ENCODE assay signal across 8 cellular contexts in genomic region chr7:44847509-44847919, GRCh38. TPM values are rescaled to one million over a fixed set of nuclear protein-coding genes. Genes with fewer than 3 reads are reported as not detected.
A peak's percentile ranks its signal among the peaks of the same experiment; 100 is the strongest.
DNase-seq lines count a peak whose midpoint lies in the region; ATAC-seq and TF ChIP-seq lines count a peak whose summit lies in the region.

No MANE protein-coding gene starts in this region.

- DNase-seq in ELR (ENCODE audit: low read depth) (peak; percentile 90), H4 (ENCODE audit: low spot score) (peak; percentile 86), Kasumi-1 (lab: John Stamatoyannopoulos, UW) (peak; percentile 92), SJSA1 (ENCODE audit: low read depth in 1 of 2, low spot score in 2 of 2) (peak; percentile 86 to 90), glomerular visceral epithelial cell (ENCODE audit: extremely low spot score) (peak; percentile 82), omental fat pad (ENCODE audit: low spot score) (peak; percentile 74)
- peak; percentile 87 for DNase-seq in activated naive CD4-positive, alpha-beta T cell treated with anti-CD3 and anti-CD28 coated beads, Interleukin-2, amount 50 U/mL, for 16 hours

- ATAC-seq in omental fat pad (ENCODE audit: low FRiP score), result peak; percentile 93

- H3K27me3 ChIP-seq in SJSA1 (replicated peaks), result no peaks in the 10 kb centered on the region

- H3K36me3 ChIP-seq in SJSA1, result peaks cover 9% of the 10 kb centered on the region

- peaks cover 32% of the 10 kb centered on the region for H3K4me1 ChIP-seq in SJSA1 (replicated peaks)

- peak in 2 of 3 donors; percentile 22 to 89 for TF ChIP-seq CTCF in omental fat pad (IDR thresholded peaks at IDR 0.05)

- peak overlapping the region; percentile 85 for H3K4me3 ChIP-seq in SJSA1

- H3K9me3 ChIP-seq in SJSA1 (replicated peaks), result no peaks in the 10 kb centered on the region

- H3K27ac ChIP-seq in SJSA1 (peak overlapping the region; percentile 93), temporal lobe (ENCODE audit: low read depth, low read length) (peak overlapping the region; percentile 83)

RNA-seq across cellular contexts. Expression of gene H2AZ2, which starts 0.4 kb away (rescaled TPM):
- 875 and 937 TPM in 2 replicates for total RNA-seq in H4 (2014; rRNA removed; shearing (Covaris generic))
- total RNA-seq in SJSA1 (2014; rRNA removed; shearing (Covaris generic)), result 436 and 536 TPM in 2 replicates
- 100 to 1,000 TPM in 1 of 4 donors, 10 to 100 TPM in 3; 94.1 to 116 (median 97.9) TPM for total RNA-seq in omental fat pad
- 177 TPM for total RNA-seq in temporal lobe

RNA-seq across cellular contexts. Expression of gene PURB, which starts 37.8 kb away (rescaled TPM):
- 19.8 and 21.1 TPM in 2 replicates for total RNA-seq in H4 (2014; rRNA removed; shearing (Covaris generic))
- total RNA-seq in SJSA1 (2014; rRNA removed; shearing (Covaris generic)), result 10.4 and 23.0 TPM in 2 replicates
- total RNA-seq in omental fat pad (10 to 100 TPM; 20.9 to 32.1 (median 24.2) TPM), temporal lobe (37.6 TPM)

RNA-seq across cellular contexts. Expression of gene PPIA, which starts 51.0 kb away (rescaled TPM):
- 13,857 and 15,820 TPM in 2 replicates for total RNA-seq in H4 (2014; rRNA removed; shearing (Covaris generic))
- 5,630 and 5,683 TPM in 2 replicates for total RNA-seq in SJSA1 (2014; rRNA removed; shearing (Covaris generic))
- 1,000 to 10,000 TPM; 1,060 to 1,801 (median 1,521) TPM for total RNA-seq in omental fat pad
- total RNA-seq in temporal lobe, result 612 TPM

Comparison
In these comparisons a context has a peak if more than half of its experiments do, and no peak if none do; other contexts are left out.
1. Peak in every context shown above with its lines: DNase-seq, ATAC-seq, H3K4me3 ChIP-seq and H3K27ac ChIP-seq.